ENCODE assay signal across 18 cellular contexts in the genomic region with DNA sequence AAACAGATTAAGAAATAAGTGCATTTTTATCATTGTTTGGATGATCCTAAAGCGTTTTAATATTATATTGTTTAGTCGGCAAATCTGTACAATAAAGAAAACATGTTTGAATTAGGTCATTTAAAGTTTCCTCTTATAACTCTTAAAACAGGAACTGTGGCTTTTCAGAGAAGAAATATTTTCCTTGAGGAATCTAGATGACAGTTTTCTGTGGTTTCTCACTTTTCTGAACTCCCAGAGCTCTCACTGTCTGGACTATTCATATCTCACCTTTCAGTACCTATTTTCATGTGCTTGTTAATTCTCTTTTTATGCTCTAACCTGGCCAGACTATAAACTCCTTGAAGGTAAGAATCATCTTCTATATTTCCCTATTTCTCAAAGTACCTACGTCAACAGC.
"Had no signal": no experiment of that assay in that cellular context is flagged by ENCODE, and none has a peak within 500 bp of the region (broad histone marks: within the 10 kb centered on the region; RNA-seq: fewer than 3 reads in every experiment).

No MANE protein-coding gene starts in this region.

- H3K27ac ChIP-seq: brain microvascular endothelial cell, foreskin keratinocyte, left ventricle myocardium inferior, psoas muscle, uterus had no signal

- H3K27ac Mint-ChIP-seq: activated CD8-positive, alpha-beta memory T cell treated with anti-CD3 and anti-CD28 coated beads, Interleukin-2, amount 10 ng/mL, durations not matched to agents 7 days and 5 days; nephron progenitor cell; stimulated activated naive CD8-positive, alpha-beta T cell treated with anti-CD3 and anti-CD28 coated beads, Interleukin-15, amount 100 ng/mL, for 72 hours had no signal

- H3K36me3 ChIP-seq: brain microvascular endothelial cell, heart left ventricle, left ventricle myocardium inferior, uterus had no signal

- H3K27me3 Mint-ChIP-seq: activated CD8-positive, alpha-beta memory T cell treated with anti-CD3 and anti-CD28 coated beads, Interleukin-2, amount 10 ng/mL, durations not matched to agents 7 days and 5 days; activated naive CD8-positive, alpha-beta T cell had no signal

- DNase-seq: activated CD4-positive, alpha-beta T cell treated with anti-CD3 and anti-CD28 coated beads for 1 hour; activated CD4-positive, alpha-beta T cell treated with anti-CD3 and anti-CD28 coated beads, Interleukin-2, amount 50 U/mL, for 48 hours; activated CD8-positive, alpha-beta memory T cell treated with anti-CD3 and anti-CD28 coated beads, Interleukin-2, amount 10 ng/mL, durations not matched to agents 7 days and 5 days; activated gamma-delta T cell; activated T-cell treated with anti-CD3 and anti-CD28 coated beads, Interleukin-2, amount 50 U/mL, for 4 hours; amygdala; brain microvascular endothelial cell; foreskin keratinocyte; heart left ventricle; left ventricle myocardium inferior; mesenchymal stem cell; nephron progenitor cell; psoas muscle; stimulated activated CD4-positive, alpha-beta T cell treated with anti-CD3 and anti-CD28 coated beads, Interleukin-12 subunit alpha, Interleukin-12 subunit beta, amount 100 ng/mL, for 4 hours; stimulated activated naive CD8-positive, alpha-beta T cell treated with anti-CD3 and anti-CD28 coated beads, Interleukin-15, amount 100 ng/mL, for 72 hours; uterus had no signal

- ATAC-seq: activated CD8-positive, alpha-beta memory T cell treated with anti-CD3 and anti-CD28 coated beads, Interleukin-2, amount 10 ng/mL, durations not matched to agents 7 days and 5 days; activated T-cell treated with anti-CD3 and anti-CD28 coated beads, Interleukin-2, amount 50 U/mL, for 4 hours; heart left ventricle; psoas muscle; sciatic nerve; stimulated activated naive CD8-positive, alpha-beta T cell treated with anti-CD3 and anti-CD28 coated beads, Interleukin-15, amount 100 ng/mL, for 72 hours had no signal

- H3K4me3 ChIP-seq: heart left ventricle, left ventricle myocardium inferior, psoas muscle, uterus had no signal

- H3K27me3 ChIP-seq: foreskin keratinocyte, heart left ventricle, uterus had no signal

- H3K36me3 Mint-ChIP-seq: activated CD8-positive, alpha-beta memory T cell treated with anti-CD3 and anti-CD28 coated beads, Interleukin-2, amount 10 ng/mL, durations not matched to agents 7 days and 5 days; activated naive CD8-positive, alpha-beta T cell had no signal

- H3K4me3 Mint-ChIP-seq: activated CD8-positive, alpha-beta memory T cell treated with anti-CD3 and anti-CD28 coated beads, Interleukin-2, amount 10 ng/mL, durations not matched to agents 7 days and 5 days; activated naive CD8-positive, alpha-beta T cell; activated T-cell treated with anti-CD3 and anti-CD28 coated beads, Interleukin-2, amount 50 U/mL, for 4 hours; nephron progenitor cell had no signal

- H3K9me3 ChIP-seq: heart left ventricle, left ventricle myocardium inferior, psoas muscle, uterus had no signal

- H3K9me3 Mint-ChIP-seq: activated T-cell treated with anti-CD3 and anti-CD28 coated beads, Interleukin-2, amount 50 U/mL, for 4 hours had no signal

- H3K4me1 ChIP-seq: psoas muscle, uterus had no signal
